In genomic region chr2:15006667-15007066, GRCh38 we compare ENCODE assay signal across 17 cellular contexts.
DNase-seq lines count a peak whose midpoint lies in the region; ATAC-seq and TF ChIP-seq lines count a peak whose summit lies in the region.
"Had no signal": no experiment of that assay in that cellular context is flagged by ENCODE, and none has a peak within 500 bp of the region (broad histone marks: within the 10 kb centered on the region; RNA-seq: fewer than 3 reads in every experiment).

No MANE protein-coding gene starts in this region.

- intact Hi-C loops in testis (cut with DNase I; ENCODE audit: low total_unique reads) = no loop called here

- peaks cover 1% of the 10 kb centered on the region for H3K9me3 ChIP-seq in DND-41 (ENCODE audit: insufficient read depth, low read length, severe bottlenecking)
- H3K9me3 ChIP-seq in mesenchymal stem cell (ENCODE audit: control insufficient read depth, low read length) = peaks cover 3% of the 10 kb centered on the region
- no peaks in the 10 kb centered on the region for H3K9me3 ChIP-seq in testis
- H3K9me3 ChIP-seq: colonic mucosa had no signal

- H2AK5ac ChIP-seq in mesenchymal stem cell (ENCODE audit: low read length, severe bottlenecking) = no peak overlapping the region

- H3K4me1 ChIP-seq in DND-41 (ENCODE audit: insufficient read depth, low read length) (peaks cover 6% of the 10 kb centered on the region; the same call in 1 of the 2 replicates), mesenchymal stem cell (ENCODE audit: control insufficient read depth, insufficient read depth, low read depth, low read length) (no peaks in the 10 kb centered on the region), testis (no peaks in the 10 kb centered on the region)
- H3K4me1 ChIP-seq: colonic mucosa had no signal

- H3K79me2 ChIP-seq in DND-41 (ENCODE audit: insufficient read depth, low read length) = no peaks in the 10 kb centered on the region

- no peak overlapping the region for H2BK5ac ChIP-seq in mesenchymal stem cell (ENCODE audit: low read depth, low read length, poor library complexity, severe bottlenecking)

- WGBS in mesenchymal stem cell = 60% methylated on average over 2 of the region's 2 CpGs
- WGBS in testis, 2 donors = 84 to 86% methylated on average over 2 of the region's 2 CpGs

- H3K4me3 ChIP-seq in DND-41 (ENCODE audit: low read depth in 1 of 2, low read length in 2 of 2) = no peak overlapping the region
- no peak overlapping the region for H3K4me3 ChIP-seq in mesenchymal stem cell (ENCODE audit: insufficient read depth in 1 of 2, low read depth in 1 of 2, low read length in 2 of 2)
- no peak overlapping the region for H3K4me3 ChIP-seq in testis
- H3K4me3 ChIP-seq: colonic mucosa, thoracic aorta had no signal

- no peak overlapping the region for H2AFZ ChIP-seq in DND-41 (ENCODE audit: low read depth, low read length)
- H2AFZ ChIP-seq in mesenchymal stem cell (ENCODE audit: low read depth, low read length) = no peak overlapping the region

- H3K9ac ChIP-seq in DND-41 (ENCODE audit: low read depth, low read length) = no peak overlapping the region
- H3K9ac ChIP-seq in mesenchymal stem cell (ENCODE audit: low read length) = no peak overlapping the region

- no peaks in the 10 kb centered on the region for H3K36me3 ChIP-seq in DND-41 (ENCODE audit: insufficient read depth, low read length)
- no peaks in the 10 kb centered on the region for H3K36me3 ChIP-seq in mesenchymal stem cell (ENCODE audit: control insufficient read depth in 1 of 2, insufficient read depth in 2 of 2, low read depth in 1 of 2, low read length in 2 of 2)
- no peaks in the 10 kb centered on the region for H3K36me3 ChIP-seq in testis (ENCODE audit: low read depth, missing control alignments)
- H3K36me3 ChIP-seq: colonic mucosa, thoracic aorta, WERI-Rb-1 had no signal

- H3K27me3 ChIP-seq in DND-41 (ENCODE audit: insufficient read depth, low read length, poor library complexity) = no peaks in the 10 kb centered on the region
- H3K27me3 ChIP-seq in mesenchymal stem cell (ENCODE audit: control insufficient read depth in 1 of 2, insufficient read depth in 1 of 2, low read length in 2 of 2) = no peaks in the 10 kb centered on the region
- no peaks in the 10 kb centered on the region for H3K27me3 ChIP-seq in testis
- H3K27me3 ChIP-seq: colonic mucosa had no signal

- no peak overlapping the region for H2BK15ac ChIP-seq in mesenchymal stem cell (ENCODE audit: low read depth, poor library complexity, severe bottlenecking)

- no peak overlapping the region for H3K4ac ChIP-seq in mesenchymal stem cell (ENCODE audit: low read depth in 1 of 2, low read length in 2 of 2)

- no peak for DNase-seq in DND-41
- no peak for DNase-seq in mesenchymal stem cell
- DNase-seq in iPS-NIHi7 (ENCODE audit: extremely low spot score) = no peak
- DNase-seq in testis = no peak
- DNase-seq: activated effector memory CD4-positive, alpha-beta T cell treated with anti-CD3 and anti-CD28 coated beads, Interleukin-2, amount 50 U/mL, for 16 hours; CD8-positive, alpha-beta T cell; colonic mucosa; mesendoderm; NCI-H774; RPMI8226; WERI-Rb-1 had no signal

- no peaks in the 10 kb centered on the region for H4K20me1 ChIP-seq in DND-41 (ENCODE audit: insufficient read depth, low read length)

- no peak overlapping the region for H4K91ac ChIP-seq in mesenchymal stem cell (ENCODE audit: low read length)

- no peak overlapping the region for H3K18ac ChIP-seq in mesenchymal stem cell (ENCODE audit: low read depth in 1 of 2, low read length in 2 of 2)

- no peaks in the 10 kb centered on the region for H3K79me1 ChIP-seq in mesenchymal stem cell (replicated peaks; ENCODE audit: low read length, poor library complexity, severe bottlenecking)

- H2BK12ac ChIP-seq in mesenchymal stem cell (ENCODE audit: low read length in 2 of 2) = no peak overlapping the region

- H3K27ac ChIP-seq in DND-41 (ENCODE audit: low read length) (no peak overlapping the region), mesenchymal stem cell (ENCODE audit: low read length, poor library complexity, severe bottlenecking) (no peak overlapping the region), testis (no peak overlapping the region)
- H3K27ac ChIP-seq: colonic mucosa, epithelial cell of prostate, thoracic aorta, WERI-Rb-1 had no signal

- TF ChIP-seq POLR2A in testis (IDR thresholded peaks at IDR 0.05) = no peak

- ATAC-seq in DND-41 (ENCODE audit: insufficient read depth, low read depth) = peak; percentile 94
- ATAC-seq in GM19395 (IDR thresholded peaks at IDR 0.05; ENCODE audit: unreplicated experiment) = peak; percentile 80
- ATAC-seq in GM21825 (IDR thresholded peaks at IDR 0.05; ENCODE audit: unreplicated experiment) = peak; percentile 58
- peak; percentile 67 for ATAC-seq in HG03460 (IDR thresholded peaks at IDR 0.05; ENCODE audit: unreplicated experiment)
- no peak for ATAC-seq in HG03342 (IDR thresholded peaks at IDR 0.05; ENCODE audit: unreplicated experiment)
- ATAC-seq: CD8-positive, alpha-beta T cell had no signal

- no peak overlapping the region for H3K23ac ChIP-seq in mesenchymal stem cell (ENCODE audit: low read length in 2 of 2)

- H3K4me2 ChIP-seq in DND-41 (ENCODE audit: insufficient read depth, low read length) = no peak overlapping the region
- H3K4me2 ChIP-seq in mesenchymal stem cell (ENCODE audit: low read length, poor library complexity, severe bottlenecking) = no peak overlapping the region

- no peak overlapping the region for H2BK120ac ChIP-seq in mesenchymal stem cell (ENCODE audit: low read depth, low read length)

- no peak for TF ChIP-seq CTCF in DND-41 (IDR thresholded peaks at IDR 0.05; ENCODE audit: borderline replicate concordance, extremely low read depth, low read length, poor library complexity, severe bottlenecking)
- no peak for TF ChIP-seq CTCF in testis (IDR thresholded peaks at IDR 0.05)

- H4K8ac ChIP-seq in mesenchymal stem cell (ENCODE audit: low read length) = no peak overlapping the region

- no peak overlapping the region for H3K14ac ChIP-seq in mesenchymal stem cell (ENCODE audit: low read length in 2 of 2)
